ENCODE assay signal across 24 cellular contexts in genomic region chr16:68408428-68408827, GRCh38. TPM values are rescaled to one million over a fixed set of nuclear protein-coding genes. Genes with fewer than 3 reads are reported as not detected.
"Had no signal": no experiment of that assay in that cellular context is flagged by ENCODE, and none has a peak within 500 bp of the region (broad histone marks: within the 10 kb centered on the region; RNA-seq: fewer than 3 reads in every experiment).

No MANE protein-coding gene starts in this region.

- H3K9me3 Mint-ChIP-seq: activated CD4-positive, alpha-beta memory T cell treated with anti-CD3 and anti-CD28 coated beads, Interleukin-2, amount 10 ng/mL, durations not matched to agents 7 days and 5 days; activated naive CD4-positive, alpha-beta T cell treated with anti-CD3 and anti-CD28 coated beads for 36 hours; activated naive CD8-positive, alpha-beta T cell treated with anti-CD3 and anti-CD28 coated beads, Interleukin-2, amount 10 ng/mL, durations not matched to agents 7 days and 5 days; activated T-cell treated with anti-CD3 and anti-CD28 coated beads, Interleukin-2, amount 50 U/mL, for 72 hours; naive thymus-derived CD4-positive, alpha-beta T cell; neural crest cell; stimulated activated effector memory CD8-positive, alpha-beta T cell treated with anti-CD3 and anti-CD28 coated beads, Interleukin-12 subunit alpha, Interleukin-12 subunit beta, amount 100 ng/mL, for 72 hours; stimulated activated naive CD8-positive, alpha-beta T cell treated with anti-CD3 and anti-CD28 coated beads, Interleukin-15, amount 100 ng/mL, for 72 hours; T-helper 1 cell treated with Interleukin-12 subunit alpha and Interleukin-12 subunit beta and Interleukin-4 antibody, amounts not matched to agents 30 μg/mL and 1 μg/mL, for 36 hours had no signal

- H3K4me3 ChIP-seq: heart left ventricle, lung, prostate gland, right atrium auricular region, tibial artery had no signal

- H3K36me3 ChIP-seq: heart left ventricle, prostate gland, right atrium auricular region, tibial artery had no signal

- H3K4me1 Mint-ChIP-seq: stimulated activated naive CD8-positive, alpha-beta T cell treated with anti-CD3 and anti-CD28 coated beads, Interleukin-15, amount 100 ng/mL, for 72 hours had no signal

- H3K4me1 ChIP-seq: heart left ventricle, prostate gland, right atrium auricular region, tibial artery had no signal

- H3K27ac Mint-ChIP-seq: activated CD4-positive, alpha-beta memory T cell treated with anti-CD3 and anti-CD28 coated beads, Interleukin-2, amount 10 ng/mL, durations not matched to agents 7 days and 5 days; activated naive CD4-positive, alpha-beta T cell treated with anti-CD3 and anti-CD28 coated beads for 36 hours; activated naive CD8-positive, alpha-beta T cell treated with anti-CD3 and anti-CD28 coated beads, Interleukin-2, amount 10 ng/mL, durations not matched to agents 7 days and 5 days; activated T-cell treated with anti-CD3 and anti-CD28 coated beads, Interleukin-2, amount 50 U/mL, for 72 hours; naive thymus-derived CD4-positive, alpha-beta T cell; stimulated activated effector memory CD8-positive, alpha-beta T cell treated with anti-CD3 and anti-CD28 coated beads, Interleukin-12 subunit alpha, Interleukin-12 subunit beta, amount 100 ng/mL, for 72 hours; stimulated activated naive CD8-positive, alpha-beta T cell treated with anti-CD3 and anti-CD28 coated beads, Interleukin-15, amount 100 ng/mL, for 72 hours; T-helper 1 cell treated with Interleukin-12 subunit alpha and Interleukin-12 subunit beta and Interleukin-4 antibody, amounts not matched to agents 30 μg/mL and 1 μg/mL, for 36 hours had no signal

- ATAC-seq: activated T-cell treated with anti-CD3 and anti-CD28 coated beads, Interleukin-2, amount 50 U/mL, for 72 hours; left colon; naive thymus-derived CD4-positive, alpha-beta T cell; stimulated activated effector memory CD8-positive, alpha-beta T cell treated with anti-CD3 and anti-CD28 coated beads, Interleukin-12 subunit alpha, Interleukin-12 subunit beta, amount 100 ng/mL, for 72 hours; stimulated activated naive CD8-positive, alpha-beta T cell treated with anti-CD3 and anti-CD28 coated beads, Interleukin-15, amount 100 ng/mL, for 72 hours had no signal

- DNase-seq: activated CD4-positive, alpha-beta memory T cell treated with anti-CD3 and anti-CD28 coated beads, Interleukin-2, amount 10 ng/mL, durations not matched to agents 7 days and 5 days; activated CD4-positive, alpha-beta T cell treated with anti-CD3 and anti-CD28 coated beads for 48 hours; activated effector memory CD4-positive, alpha-beta T cell treated with Interleukin-2 at 50 U/mL for 16 hours; activated naive CD4-positive, alpha-beta T cell treated with anti-CD3 and anti-CD28 coated beads for 36 hours; activated naive CD8-positive, alpha-beta T cell treated with anti-CD3 and anti-CD28 coated beads, Interleukin-2, amount 10 ng/mL, durations not matched to agents 7 days and 5 days; activated T-cell treated with anti-CD3 and anti-CD28 coated beads, Interleukin-2, amount 50 U/mL, for 72 hours; effector CD4-positive, alpha-beta T cell; heart left ventricle; left colon; naive thymus-derived CD4-positive, alpha-beta T cell; stimulated activated CD4-positive, alpha-beta T cell treated with anti-CD3 and anti-CD28 coated beads, Interleukin-2, amount 100 ng/mL, for 24 hours; stimulated activated naive CD8-positive, alpha-beta T cell treated with anti-CD3 and anti-CD28 coated beads, Interleukin-15, amount 100 ng/mL, for 72 hours; T1000; tibial artery had no signal

- H3K27ac ChIP-seq: heart left ventricle, prostate gland, right atrium auricular region, tibial artery had no signal

- H3K9me3 ChIP-seq: heart left ventricle, prostate gland, right atrium auricular region, tibial artery had no signal

- H3K36me3 Mint-ChIP-seq: activated naive CD8-positive, alpha-beta T cell treated with anti-CD3 and anti-CD28 coated beads, Interleukin-2, amount 10 ng/mL, durations not matched to agents 7 days and 5 days; stimulated activated effector memory CD8-positive, alpha-beta T cell treated with anti-CD3 and anti-CD28 coated beads, Interleukin-12 subunit alpha, Interleukin-12 subunit beta, amount 100 ng/mL, for 72 hours had no signal

- FAIRE-seq: endometrium had no signal

- H3K4me3 Mint-ChIP-seq: activated CD4-positive, alpha-beta memory T cell treated with anti-CD3 and anti-CD28 coated beads, Interleukin-2, amount 10 ng/mL, durations not matched to agents 7 days and 5 days; activated naive CD4-positive, alpha-beta T cell treated with anti-CD3 and anti-CD28 coated beads for 36 hours; activated naive CD8-positive, alpha-beta T cell treated with anti-CD3 and anti-CD28 coated beads, Interleukin-2, amount 10 ng/mL, durations not matched to agents 7 days and 5 days; activated T-cell treated with anti-CD3 and anti-CD28 coated beads, Interleukin-2, amount 50 U/mL, for 72 hours; naive thymus-derived CD4-positive, alpha-beta T cell; neural crest cell; stimulated activated effector memory CD8-positive, alpha-beta T cell treated with anti-CD3 and anti-CD28 coated beads, Interleukin-12 subunit alpha, Interleukin-12 subunit beta, amount 100 ng/mL, for 72 hours; stimulated activated naive CD8-positive, alpha-beta T cell treated with anti-CD3 and anti-CD28 coated beads, Interleukin-15, amount 100 ng/mL, for 72 hours; T-helper 1 cell treated with Interleukin-12 subunit alpha and Interleukin-12 subunit beta and Interleukin-4 antibody, amounts not matched to agents 30 μg/mL and 1 μg/mL, for 36 hours had no signal

RNA-seq across cellular contexts. Expression of gene SMPD3, which starts 39.9 kb away (rescaled TPM):
- total RNA-seq: chondrocyte, epithelial cell of proximal tubule, osteocyte had no signal
